Comparison of ENCODE assay signal across 17 cellular contexts in genomic region chr3:179672918-179673317, GRCh38. TPM values are rescaled to one million over a fixed set of nuclear protein-coding genes. Genes with fewer than 3 reads are reported as not detected.
DNase-seq lines count a peak whose midpoint lies in the region; ATAC-seq lines count a peak whose summit lies in the region.
"Had no signal": no experiment of that assay in that cellular context is flagged by ENCODE, and none has a peak within 500 bp of the region (broad histone marks: within the 10 kb centered on the region; RNA-seq: fewer than 3 reads in every experiment).

No MANE protein-coding gene starts in this region.

- peaks cover 13% of the 10 kb centered on the region for H3K36me3 Mint-ChIP-seq in T-cell

- H3K4me1 ChIP-seq in iPS-15b (ENCODE audit: control insufficient read depth, insufficient read depth, low read length): no peaks in the 10 kb centered on the region
- H3K4me1 ChIP-seq in subcutaneous abdominal adipose tissue (ENCODE audit: control insufficient read depth in 5 of 5, insufficient read depth in 5 of 5, low read length in 5 of 5): peaks cover 3 to 42% (median 28%) of the 10 kb centered on the region in 5 donors

- H3K9me3 ChIP-seq in iPS-15b (ENCODE audit: control insufficient read depth, insufficient read depth, low read length) (no peaks in the 10 kb centered on the region), subcutaneous abdominal adipose tissue (ENCODE audit: control insufficient read depth in 5 of 5, low read length in 5 of 5) (no peaks in the 10 kb centered on the region)
- H3K9me3 ChIP-seq: tibial artery had no signal

- no peaks in the 10 kb centered on the region for H3K27me3 Mint-ChIP-seq in T-cell

- H3K36me3 ChIP-seq in iPS-15b (ENCODE audit: control insufficient read depth, insufficient read depth, low read length) (no peaks in the 10 kb centered on the region), subcutaneous abdominal adipose tissue (ENCODE audit: control insufficient read depth in 5 of 5, insufficient read depth in 5 of 5, low read length in 5 of 5) (no peaks in the 10 kb centered on the region)
- H3K36me3 ChIP-seq: tibial artery had no signal

- CTCF ChIA-PET in T-cell (lab: Charles Lee): interaction anchor here in 1 of 2 donors (0.6 to 0.7 kb wide), 2 partner anchors 23 to 1010 kb away, joined by 3 read pairs; no protein-coding TSS in a partner anchor

- H3K27ac ChIP-seq in subcutaneous abdominal adipose tissue (ENCODE audit: low read depth, low read length): peak overlapping the region; percentile 66
- H3K27ac ChIP-seq: tibial artery had no signal

- DNase-seq in SIG-M5 treated with dmso at 0.1 percent for 504 hours (lab: John Stamatoyannopoulos, UW; ENCODE audit: unreplicated experiment) (peak; percentile 32), SIG-M5 (lab: John Stamatoyannopoulos, UW) (no peak), RPMI7951 (ENCODE audit: low read depth) (peak; percentile 9), T-cell (no peak)
- DNase-seq in stimulated activated CD4-positive, alpha-beta T cell treated with anti-CD3 and anti-CD28 coated beads, Interleukin-2, amount 100 ng/mL, for 48 hours: no peak
- DNase-seq: caudate nucleus, DMS 273 treated with DMSO at 0.1 percent for 48 hours, head of caudate nucleus, MM.1S, NCI-H1694, NCI-H446, T-helper 1 cell, tibial artery had no signal

- no peak overlapping the region for H3K27ac Mint-ChIP-seq in T-cell
- H3K27ac Mint-ChIP-seq: activated T-helper 1 cell treated with anti-CD3 and anti-CD28 coated beads, Interleukin-12 subunit alpha, Interleukin-12 subunit beta, Interleukin-2, Interleukin-4 antibody, amounts not matched to agents 30 ng/mL and 10 ng/mL and 1 ng/mL, durations not matched to agents 14 hours and 24 hours and 36 hours had no signal

- H3K27me3 ChIP-seq in iPS-15b (ENCODE audit: control insufficient read depth, insufficient read depth, low read length): no peaks in the 10 kb centered on the region
- no peaks in the 10 kb centered on the region for H3K27me3 ChIP-seq in subcutaneous abdominal adipose tissue (ENCODE audit: control insufficient read depth in 5 of 5, insufficient read depth in 4 of 5, low read length in 5 of 5)
- H3K27me3 ChIP-seq: tibial artery had no signal

- no peak overlapping the region for H3K4me3 Mint-ChIP-seq in T-cell
- H3K4me3 Mint-ChIP-seq: activated T-helper 1 cell treated with anti-CD3 and anti-CD28 coated beads, Interleukin-12 subunit alpha, Interleukin-12 subunit beta, Interleukin-2, Interleukin-4 antibody, amounts not matched to agents 30 ng/mL and 10 ng/mL and 1 ng/mL, durations not matched to agents 14 hours and 24 hours and 36 hours had no signal

- no peaks in the 10 kb centered on the region for H3K9me3 Mint-ChIP-seq in T-cell
- H3K9me3 Mint-ChIP-seq: activated T-helper 1 cell treated with anti-CD3 and anti-CD28 coated beads, Interleukin-12 subunit alpha, Interleukin-12 subunit beta, Interleukin-2, Interleukin-4 antibody, amounts not matched to agents 30 ng/mL and 10 ng/mL and 1 ng/mL, durations not matched to agents 14 hours and 24 hours and 36 hours had no signal

- ATAC-seq in GM21360 (IDR thresholded peaks at IDR 0.05; ENCODE audit: unreplicated experiment) (no peak), T-cell (replicated peaks in 1 of 4) (no peak)

- H3K9ac ChIP-seq in iPS-15b (ENCODE audit: low read depth, low read length) (peak overlapping the region; percentile 12), subcutaneous abdominal adipose tissue (ENCODE audit: low read length in 5 of 5) (no peak overlapping the region)

- POLR2A ChIA-PET in T-cell (lab: Charles Lee): no interaction called here

- H3K4me3 ChIP-seq in iPS-15b (ENCODE audit: low read depth, low read length) (no peak overlapping the region), subcutaneous abdominal adipose tissue (ENCODE audit: low read depth in 1 of 5, low read length in 5 of 5) (no peak overlapping the region)
- H3K4me3 ChIP-seq: tibial artery had no signal

- peaks cover 3 to 20% (median 10%) of the 10 kb centered on the region in 3 donors for H3K4me1 Mint-ChIP-seq in T-cell

RNA-seq across cellular contexts. Expression of gene USP13, which starts 20.1 kb away (rescaled TPM):
- total RNA-seq in RPMI7951 (2014; rRNA removed; shearing (Covaris generic)): 13.8 and 16.2 TPM in 2 replicates
- total RNA-seq in T-cell: 1 to 10 TPM; 6.2 to 7.9 (median 7.0) TPM

Comparison
In these comparisons a context has a peak if more than half of its experiments do, and no peak if none do; other contexts are left out.
1. DNase-seq: peak in SIG-M5 treated with dmso at 0.1 percent for 504 hours (single experiment) and RPMI7951 (single experiment); none in SIG-M5 (single experiment), T-cell (0 of 34) and stimulated activated CD4-positive, alpha-beta T cell treated with anti-CD3 and anti-CD28 coated beads, Interleukin-2, amount 100 ng/mL, for 48 hours (0 of 2).